14 cellular contexts compared by ENCODE assay signal in genomic region chr17:63703029-63703428, GRCh38. TPM values are rescaled to one million over a fixed set of nuclear protein-coding genes. Genes with fewer than 3 reads are reported as not detected.
A peak's percentile ranks its signal among the peaks of the same experiment; 100 is the strongest.
DNase-seq lines count a peak whose midpoint lies in the region; ATAC-seq lines count a peak whose summit lies in the region.
"Had no signal": no experiment of that assay in that cellular context is flagged by ENCODE, and none has a peak within 500 bp of the region (broad histone marks: within the 10 kb centered on the region; RNA-seq: fewer than 3 reads in every experiment).

No MANE protein-coding gene starts in this region.

- H3K9me3 ChIP-seq in mononuclear cell (ENCODE audit: low read depth, low read length): no peaks in the 10 kb centered on the region
- H3K9me3 ChIP-seq: ovary had no signal

- CTCF ChIA-PET in activated CD8-positive, alpha-beta T cell treated with anti-CD3 and anti-CD28 coated beads, Interleukin-2, amount 10 ng/mL, durations not matched to agents 7 days and 5 days (lab: Charles Lee): interaction anchor here (0.9 to 3.0 kb wide), 3 partner anchors 8 to 278 kb away, joined by 3 to 19 read pairs (median 8); no protein-coding TSS in a partner anchor

- H3K4me1 ChIP-seq in mononuclear cell (ENCODE audit: insufficient read depth, low read length): peaks cover 73% of the 10 kb centered on the region

- H3K27ac Mint-ChIP-seq in stimulated activated naive CD8-positive, alpha-beta T cell treated with anti-CD3 and anti-CD28 coated beads, Interleukin-15, Interleukin-2, amounts not matched to agents 100 ng/mL and 50 ng/mL, for 24 hours: peak overlapping the region; percentile 97
- H3K27ac Mint-ChIP-seq in activated CD8-positive, alpha-beta T cell treated with anti-CD3 and anti-CD28 coated beads, Interleukin-2, amount 10 ng/mL, durations not matched to agents 7 days and 5 days: peak overlapping the region; percentile 94

- no peaks in the 10 kb centered on the region for H3K9me3 Mint-ChIP-seq in stimulated activated naive CD8-positive, alpha-beta T cell treated with anti-CD3 and anti-CD28 coated beads, Interleukin-15, Interleukin-2, amounts not matched to agents 100 ng/mL and 50 ng/mL, for 24 hours
- H3K9me3 Mint-ChIP-seq in activated CD8-positive, alpha-beta T cell treated with anti-CD3 and anti-CD28 coated beads, Interleukin-2, amount 10 ng/mL, durations not matched to agents 7 days and 5 days (ENCODE audit: insufficient read depth): no peaks in the 10 kb centered on the region

- ATAC-seq in stimulated activated naive CD8-positive, alpha-beta T cell treated with anti-CD3 and anti-CD28 coated beads, Interleukin-15, Interleukin-2, amounts not matched to agents 100 U/mL and 50 U/mL, for 24 hours: no peak
- no peak for ATAC-seq in activated CD8-positive, alpha-beta T cell treated with anti-CD3 and anti-CD28 coated beads, Interleukin-2, amount 10 ng/mL, durations not matched to agents 7 days and 5 days
- ATAC-seq: left ventricle myocardium superior had no signal

- POLR2A ChIA-PET in activated CD8-positive, alpha-beta T cell treated with anti-CD3 and anti-CD28 coated beads, Interleukin-2, amount 10 ng/mL, durations not matched to agents 7 days and 5 days (lab: Charles Lee): interaction anchor here (0.8 to 3.9 kb wide), 9 partner anchors 7 to 445 kb away, joined by 3 to 33 read pairs (median 12); partner anchors contain the start of genes CCDC47, DDX42 and STRADA

- peaks cover 20% of the 10 kb centered on the region for H3K36me3 Mint-ChIP-seq in stimulated activated naive CD8-positive, alpha-beta T cell treated with anti-CD3 and anti-CD28 coated beads, Interleukin-15, Interleukin-2, amounts not matched to agents 100 ng/mL and 50 ng/mL, for 24 hours (ENCODE audit: low read depth)
- peaks cover 56% of the 10 kb centered on the region for H3K36me3 Mint-ChIP-seq in activated CD8-positive, alpha-beta T cell treated with anti-CD3 and anti-CD28 coated beads, Interleukin-2, amount 10 ng/mL, durations not matched to agents 7 days and 5 days (ENCODE audit: low read depth)

- no peak for DNase-seq in stimulated activated naive CD8-positive, alpha-beta T cell treated with anti-CD3 and anti-CD28 coated beads, Interleukin-15, Interleukin-2, amounts not matched to agents 100 U/mL and 50 U/mL, for 24 hours
- no peak for DNase-seq in activated CD8-positive, alpha-beta T cell treated with anti-CD3 and anti-CD28 coated beads, Interleukin-2, amount 10 ng/mL, durations not matched to agents 7 days and 5 days
- no peak for DNase-seq in HPDE6-E6E7 (ENCODE audit: extremely low spot score)
- no peak for DNase-seq in activated gamma-delta T cell treated with Interleukin-2 at 50 U/mL for 16 hours
- no peak for DNase-seq in NCI-H69 (lab: John Stamatoyannopoulos, UW)
- no peak for DNase-seq in stimulated activated CD4-positive, alpha-beta T cell treated with anti-CD3 and anti-CD28 coated beads, Interleukin-2, amount 100 ng/mL, for 24 hours
- DNase-seq: erythroblast, left ventricle myocardium superior, NCI-H2029 treated with DMSO at 0.1 percent for 48 hours, ovary had no signal

- H3K4me1 Mint-ChIP-seq in stimulated activated naive CD8-positive, alpha-beta T cell treated with anti-CD3 and anti-CD28 coated beads, Interleukin-15, Interleukin-2, amounts not matched to agents 100 ng/mL and 50 ng/mL, for 24 hours (ENCODE audit: low read depth): peaks cover 66% of the 10 kb centered on the region
- peaks cover 66% of the 10 kb centered on the region for H3K4me1 Mint-ChIP-seq in activated CD8-positive, alpha-beta T cell treated with anti-CD3 and anti-CD28 coated beads, Interleukin-2, amount 10 ng/mL, durations not matched to agents 7 days and 5 days (ENCODE audit: low read depth)

- no peaks in the 10 kb centered on the region for H3K27me3 ChIP-seq in mononuclear cell (ENCODE audit: insufficient read depth, low read length)
- H3K27me3 ChIP-seq: cardiac muscle cell, hepatocyte, ovary had no signal

- H3K4me3 ChIP-seq in mononuclear cell (ENCODE audit: low read length): peak overlapping the region; percentile 66
- H3K4me3 ChIP-seq: cardiac muscle cell, hepatocyte, ovary had no signal

- H3K27me3 Mint-ChIP-seq in stimulated activated naive CD8-positive, alpha-beta T cell treated with anti-CD3 and anti-CD28 coated beads, Interleukin-15, Interleukin-2, amounts not matched to agents 100 ng/mL and 50 ng/mL, for 24 hours: no peaks in the 10 kb centered on the region
- H3K27me3 Mint-ChIP-seq in activated CD8-positive, alpha-beta T cell treated with anti-CD3 and anti-CD28 coated beads, Interleukin-2, amount 10 ng/mL, durations not matched to agents 7 days and 5 days (ENCODE audit: low read depth): no peaks in the 10 kb centered on the region

- H3K4me3 Mint-ChIP-seq in stimulated activated naive CD8-positive, alpha-beta T cell treated with anti-CD3 and anti-CD28 coated beads, Interleukin-15, Interleukin-2, amounts not matched to agents 100 ng/mL and 50 ng/mL, for 24 hours: peak overlapping the region; percentile 88
- H3K4me3 Mint-ChIP-seq in activated CD8-positive, alpha-beta T cell treated with anti-CD3 and anti-CD28 coated beads, Interleukin-2, amount 10 ng/mL, durations not matched to agents 7 days and 5 days: peak overlapping the region; percentile 86

RNA-seq across cellular contexts. Expression of gene LIMD2, which starts 3.1 kb away (rescaled TPM):
- 100 to 1,000 TPM; 308 to 309 TPM for total RNA-seq in activated CD8-positive, alpha-beta T cell treated with anti-CD3 and anti-CD28 coated beads, Interleukin-2, amount 10 ng/mL, durations not matched to agents 7 days and 5 days
- total RNA-seq in mononuclear cell: 274 TPM

RNA-seq across cellular contexts. Expression of gene STRADA, which starts 38.6 kb away (rescaled TPM):
- 10 to 100 TPM; 46.0 to 49.9 TPM for total RNA-seq in activated CD8-positive, alpha-beta T cell treated with anti-CD3 and anti-CD28 coated beads, Interleukin-2, amount 10 ng/mL, durations not matched to agents 7 days and 5 days
- total RNA-seq in mononuclear cell: 37.7 TPM
